23 cellular contexts compared by ENCODE assay signal in the genomic region with DNA sequence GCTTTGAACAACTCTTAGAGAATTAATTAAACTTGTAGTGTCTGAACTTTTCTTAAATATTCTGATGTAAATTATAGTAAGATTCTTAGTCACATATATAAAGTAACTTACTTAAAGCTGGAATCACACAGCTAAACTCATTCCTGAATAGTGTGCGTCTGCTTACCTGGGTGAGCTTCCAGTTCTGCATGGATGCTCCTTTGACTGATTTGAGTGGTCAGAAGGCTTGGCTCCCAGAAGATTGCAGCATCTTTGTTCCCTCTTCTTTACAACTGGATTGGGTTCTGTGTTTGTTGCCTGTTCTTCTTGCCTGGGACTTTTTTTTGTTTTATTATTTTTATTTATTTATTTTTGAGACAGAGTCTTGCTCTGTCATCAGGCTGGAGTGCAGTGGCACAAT.
"Had no signal": no experiment of that assay in that cellular context is flagged by ENCODE, and none has a peak within 500 bp of the region (broad histone marks: within the 10 kb centered on the region; RNA-seq: fewer than 3 reads in every experiment).

No MANE protein-coding gene starts in this region.

- H3K27me3 ChIP-seq: colonic mucosa, foreskin keratinocyte, gastrocnemius medialis had no signal

- H3K27ac Mint-ChIP-seq: dendritic cell treated with granulocyte-macrophage colony-stimulating factor and Interleukin-4, amounts not matched to agents 40 ng/mL and 50 ng/mL, for 4 days; effector memory CD8-positive, alpha-beta T cell; endodermal cell had no signal

- H3K9me3 Mint-ChIP-seq: dendritic cell treated with granulocyte-macrophage colony-stimulating factor and Interleukin-4, amounts not matched to agents 40 ng/mL and 50 ng/mL, for 4 days; effector memory CD8-positive, alpha-beta T cell had no signal

- H3K27ac ChIP-seq: colonic mucosa, coronary artery, dorsolateral prefrontal cortex, epithelial cell of prostate, esophagus muscularis mucosa, esophagus squamous epithelium, foreskin keratinocyte, gastrocnemius medialis, gastroesophageal sphincter, heart left ventricle had no signal

- H3K4me1 Mint-ChIP-seq: endodermal cell had no signal

- H3K4me3 Mint-ChIP-seq: dendritic cell treated with granulocyte-macrophage colony-stimulating factor and Interleukin-4, amounts not matched to agents 40 ng/mL and 50 ng/mL, for 4 days; effector memory CD8-positive, alpha-beta T cell; endodermal cell had no signal

- DNase-seq: colonic mucosa; cortex of kidney; dermis blood vessel endothelial cell; dorsolateral prefrontal cortex; effector CD4-positive, alpha-beta T cell; effector CD8-positive, alpha-beta T cell; effector memory CD4-positive, alpha-beta T cell; effector memory CD8-positive, alpha-beta T cell; endodermal cell; erythroblast; esophagus squamous epithelium; foreskin fibroblast; foreskin keratinocyte; foreskin melanocyte; gastrocnemius medialis; glutamatergic neuron; head of caudate nucleus; heart left ventricle had no signal

- ATAC-seq: effector memory CD8-positive, alpha-beta T cell; foreskin keratinocyte; gastrocnemius medialis; gastroesophageal sphincter; heart left ventricle had no signal

- H3K4me3 ChIP-seq: colonic mucosa, coronary artery, dorsolateral prefrontal cortex, esophagus muscularis mucosa, esophagus squamous epithelium, gastrocnemius medialis, gastroesophageal sphincter, heart left ventricle had no signal

- H3K9me3 ChIP-seq: colonic mucosa, esophagus muscularis mucosa, esophagus squamous epithelium, gastrocnemius medialis, gastroesophageal sphincter, heart left ventricle had no signal

- H3K27me3 Mint-ChIP-seq: dendritic cell treated with granulocyte-macrophage colony-stimulating factor and Interleukin-4, amounts not matched to agents 40 ng/mL and 50 ng/mL, for 4 days had no signal

- H3K36me3 ChIP-seq: colonic mucosa, esophagus muscularis mucosa, esophagus squamous epithelium, gastrocnemius medialis, gastroesophageal sphincter, heart left ventricle had no signal

- H3K4me1 ChIP-seq: colonic mucosa, esophagus muscularis mucosa, esophagus squamous epithelium, foreskin keratinocyte, gastroesophageal sphincter, heart left ventricle had no signal
